In genomic region chr1:51729156-51729823, GRCh38 we compare ENCODE assay signal across 8 cellular contexts.
DNase-seq lines count a peak whose midpoint lies in the region; ATAC-seq and TF ChIP-seq lines count a peak whose summit lies in the region.

No MANE protein-coding gene starts in this region.

- H3K27ac ChIP-seq in HUES48 (ENCODE audit: low read depth, low read length), result peak overlapping the region; percentile 53
- peak overlapping the region; percentile 45 to 56 for H3K27ac ChIP-seq in mucosa of rectum (ENCODE audit: low read depth in 2 of 2, low read length in 2 of 2)

- peak; percentile 92 for ATAC-seq in GM21423 (IDR thresholded peaks at IDR 0.05; ENCODE audit: unreplicated experiment)

- no peak for TF ChIP-seq CTCF in epithelial cell of proximal tubule (conservative IDR thresholded peaks at IDR 0.05; ENCODE audit: low read depth, low read length)

- H3K9me3 ChIP-seq in HUES48 (ENCODE audit: control insufficient read depth, insufficient read depth, low read length) (no peaks in the 10 kb centered on the region), mucosa of rectum (ENCODE audit: control insufficient read depth in 2 of 2, low read length in 2 of 2) (no peaks in the 10 kb centered on the region)

- H3K36me3 ChIP-seq in HUES48 (ENCODE audit: control insufficient read depth, insufficient read depth, low read length), result no peaks in the 10 kb centered on the region
- H3K36me3 ChIP-seq in mucosa of rectum (ENCODE audit: control insufficient read depth in 2 of 2, insufficient read depth in 2 of 2, low read length in 2 of 2), result no peaks in the 10 kb centered on the region

- H3K27me3 ChIP-seq in HUES48 (ENCODE audit: control insufficient read depth, insufficient read depth, low read length), result no peaks in the 10 kb centered on the region
- H3K27me3 ChIP-seq in mucosa of rectum (ENCODE audit: control insufficient read depth in 2 of 2, insufficient read depth in 2 of 2, low read length in 2 of 2), result no peaks in the 10 kb centered on the region

- peaks cover 17% of the 10 kb centered on the region; the same call in 1 of the 2 replicates for H3K4me1 ChIP-seq in HUES48 (ENCODE audit: control insufficient read depth, insufficient read depth, low read length)
- peaks cover 0 to 11% of the 10 kb centered on the region in 2 donors for H3K4me1 ChIP-seq in mucosa of rectum (ENCODE audit: control insufficient read depth in 2 of 2, insufficient read depth in 2 of 2, low read length in 2 of 2)

- H3K9ac ChIP-seq in HUES48 (ENCODE audit: low read depth, low read length) (peak overlapping the region; percentile 81), mucosa of rectum (ENCODE audit: low read depth in 1 of 2, low read length in 2 of 2) (peak overlapping the region; percentile 78 to 84)

- peak; percentile 97 for DNase-seq in D341Med (ENCODE audit: low spot score)
- peak; percentile 94 for DNase-seq in NOMO-1 treated with dmso at 0.1 percent for 144 hours (lab: John Stamatoyannopoulos, UW; ENCODE audit: unreplicated experiment)
- peak; percentile 80 for DNase-seq in activated T-cell treated with anti-CD3 and anti-CD28 coated beads for 1 hour (ENCODE audit: low read depth)
- no peak for DNase-seq in epithelial cell of proximal tubule (ENCODE audit: low read depth)
- peak; percentile 72 to 82 for DNase-seq in stimulated activated CD8-positive, alpha-beta memory T cell treated with anti-CD3 and anti-CD28 coated beads, Interleukin-4, amount 100 ng/mL, for 1 hour (ENCODE audit: low read depth in 2 of 2, low spot score in 1 of 2)

- H3K4me3 ChIP-seq in HUES48 (ENCODE audit: low read depth, low read length) (peak overlapping the region; percentile 90), epithelial cell of proximal tubule (ENCODE audit: low read depth, low read length) (peak overlapping the region; percentile 82), mucosa of rectum (ENCODE audit: low read length in 2 of 2) (peak overlapping the region; percentile 85 to 88)
